Comparison of ENCODE assay signal across 19 cellular contexts in the genomic region with DNA sequence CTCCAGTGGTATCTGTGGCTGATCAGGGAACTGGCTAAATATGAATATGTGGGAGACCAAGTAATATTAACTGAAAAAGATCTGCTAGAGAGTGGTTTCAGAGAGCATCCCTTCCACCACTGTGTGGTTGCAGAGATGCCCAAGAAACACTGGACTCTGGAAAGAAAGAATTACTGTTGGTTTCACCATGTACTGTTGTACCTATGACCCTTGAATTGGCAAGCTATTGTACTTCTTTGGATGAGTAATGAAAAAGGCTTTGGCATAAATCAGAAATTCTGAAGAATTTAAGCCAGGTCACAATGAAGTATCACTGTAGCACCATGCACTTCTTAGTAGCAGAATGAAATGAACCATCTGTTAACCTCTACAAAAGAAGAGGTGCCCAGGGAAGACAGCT.
A peak's percentile ranks its signal among the peaks of the same experiment; 100 is the strongest.
DNase-seq lines count a peak whose midpoint lies in the region; ATAC-seq lines count a peak whose summit lies in the region.
"Had no signal": no experiment of that assay in that cellular context is flagged by ENCODE, and none has a peak within 500 bp of the region (broad histone marks: within the 10 kb centered on the region; RNA-seq: fewer than 3 reads in every experiment).

No MANE protein-coding gene starts in this region.

- DNase-seq in GM23248 (peak; percentile 9), adipocyte (ENCODE audit: low read depth) (peak; percentile 42), fibroblast of peridontal ligament (ENCODE audit: extremely low read depth) (peak; percentile 63), renal cortical epithelial cell (ENCODE audit: low read depth) (peak; percentile 14), Kasumi-1 (lab: John Stamatoyannopoulos, UW) (no peak)
- no peak for DNase-seq in activated naive CD4-positive, alpha-beta T cell treated with anti-CD3 and anti-CD28 coated beads, Interleukin-2, amount 10 ng/mL, durations not matched to agents 7 days and 5 days
- DNase-seq: 8988T; ACHN; C1 segment of cervical spinal cord; Calu3; CD4-positive, alpha-beta memory T cell; COR-L47; DMS53; DMS79 treated with DMSO at 0.1 percent for 48 hours; GF-D8; H9 had no signal

- H3K36me3 Mint-ChIP-seq in activated naive CD4-positive, alpha-beta T cell treated with anti-CD3 and anti-CD28 coated beads, Interleukin-2, amount 10 ng/mL, durations not matched to agents 7 days and 5 days = no peaks in the 10 kb centered on the region
- H3K36me3 Mint-ChIP-seq: CD4-positive, alpha-beta memory T cell had no signal

- H3K9me3 ChIP-seq in GM23248 (ENCODE audit: low read depth) = no peaks in the 10 kb centered on the region
- no peaks in the 10 kb centered on the region for H3K9me3 ChIP-seq in adipocyte (ENCODE audit: control insufficient read depth, low read length)
- H3K9me3 ChIP-seq: A549 had no signal

- H3K27me3 Mint-ChIP-seq in activated naive CD4-positive, alpha-beta T cell treated with anti-CD3 and anti-CD28 coated beads, Interleukin-2, amount 10 ng/mL, durations not matched to agents 7 days and 5 days = no peaks in the 10 kb centered on the region

- H3K4me3 ChIP-seq in GM23248 (no peak overlapping the region), adipocyte (ENCODE audit: low read length) (no peak overlapping the region)
- H3K4me3 ChIP-seq: A549 had no signal

- H3K27ac Mint-ChIP-seq in activated naive CD4-positive, alpha-beta T cell treated with anti-CD3 and anti-CD28 coated beads, Interleukin-2, amount 10 ng/mL, durations not matched to agents 7 days and 5 days = no peak overlapping the region
- H3K27ac Mint-ChIP-seq: CD4-positive, alpha-beta memory T cell; H9 had no signal

- H2AFZ ChIP-seq in GM23248 = no peak overlapping the region

- H3K36me3 ChIP-seq in GM23248 (ENCODE audit: low read depth) = no peaks in the 10 kb centered on the region
- no peaks in the 10 kb centered on the region for H3K36me3 ChIP-seq in adipocyte (ENCODE audit: control insufficient read depth, insufficient read depth, low read length, severe bottlenecking)

- CTCF ChIA-PET in activated naive CD4-positive, alpha-beta T cell treated with anti-CD3 and anti-CD28 coated beads, Interleukin-2, amount 10 ng/mL, durations not matched to agents 7 days and 5 days (lab: Charles Lee) = no interaction called here

- H3K4me3 Mint-ChIP-seq in activated naive CD4-positive, alpha-beta T cell treated with anti-CD3 and anti-CD28 coated beads, Interleukin-2, amount 10 ng/mL, durations not matched to agents 7 days and 5 days = no peak overlapping the region
- H3K4me3 Mint-ChIP-seq: CD4-positive, alpha-beta memory T cell; H9 had no signal

- no peaks in the 10 kb centered on the region for H3K79me2 ChIP-seq in GM23248 (ENCODE audit: insufficient read depth)

- no peaks in the 10 kb centered on the region for H3K27me3 ChIP-seq in GM23248 (replicated peaks; ENCODE audit: insufficient read depth)
- H3K27me3 ChIP-seq in adipocyte (replicated peaks; ENCODE audit: control insufficient read depth, insufficient read depth, low read length) = no peaks in the 10 kb centered on the region

- 0 out of 2 replicates have a peak, but pooled peaks cover 8% of the 10 kb centered on the region for H3F3A ChIP-seq in GM23248 (ENCODE audit: insufficient read depth)

- no peaks in the 10 kb centered on the region for H3K9me2 ChIP-seq in GM23248 (ENCODE audit: insufficient read depth)

- no peak overlapping the region for H3K9ac ChIP-seq in GM23248
- no peak overlapping the region for H3K9ac ChIP-seq in adipocyte (ENCODE audit: low read length)

- H3K4me1 Mint-ChIP-seq in activated naive CD4-positive, alpha-beta T cell treated with anti-CD3 and anti-CD28 coated beads, Interleukin-2, amount 10 ng/mL, durations not matched to agents 7 days and 5 days = no peaks in the 10 kb centered on the region
- H3K4me1 Mint-ChIP-seq: CD4-positive, alpha-beta memory T cell had no signal

- in situ Hi-C loops in GM23248 (cut with MboI) = no loop called here

- H3K9me3 Mint-ChIP-seq in activated naive CD4-positive, alpha-beta T cell treated with anti-CD3 and anti-CD28 coated beads, Interleukin-2, amount 10 ng/mL, durations not matched to agents 7 days and 5 days = peaks cover 2% of the 10 kb centered on the region
- H3K9me3 Mint-ChIP-seq: H9 had no signal

- ATAC-seq in HG03095 (IDR thresholded peaks at IDR 0.05; ENCODE audit: unreplicated experiment) = no peak
- ATAC-seq: A549, HCT116 had no signal

- no peak overlapping the region for H3K27ac ChIP-seq in GM23248
- H3K27ac ChIP-seq: A549 had no signal

- H3K4me2 ChIP-seq in GM23248 (ENCODE audit: unreplicated experiment) = no peak overlapping the region
- H3K4me2 ChIP-seq: A549 had no signal

- no peaks in the 10 kb centered on the region for H4K20me1 ChIP-seq in GM23248 (ENCODE audit: insufficient read depth)

- H3K4me1 ChIP-seq in GM23248 (ENCODE audit: insufficient read depth) (0 out of 2 replicates have a peak, but pooled peaks cover 10% of the 10 kb centered on the region), adipocyte (ENCODE audit: control insufficient read depth, insufficient read depth, low read length) (peaks cover 18% of the 10 kb centered on the region)
- H3K4me1 ChIP-seq: A549 had no signal

Comparison
In these comparisons a context has a peak if more than half of its experiments do, and no peak if none do; other contexts are left out.
1. DNase-seq: peak in GM23248 (single experiment), adipocyte (single experiment), fibroblast of peridontal ligament (single experiment) and renal cortical epithelial cell (single experiment); none in Kasumi-1 (0 of 2) and activated naive CD4-positive, alpha-beta T cell treated with anti-CD3 and anti-CD28 coated beads, Interleukin-2, amount 10 ng/mL, durations not matched to agents 7 days and 5 days (single experiment).